ENCODE assay signal across 1 cellular context in the genomic region with DNA sequence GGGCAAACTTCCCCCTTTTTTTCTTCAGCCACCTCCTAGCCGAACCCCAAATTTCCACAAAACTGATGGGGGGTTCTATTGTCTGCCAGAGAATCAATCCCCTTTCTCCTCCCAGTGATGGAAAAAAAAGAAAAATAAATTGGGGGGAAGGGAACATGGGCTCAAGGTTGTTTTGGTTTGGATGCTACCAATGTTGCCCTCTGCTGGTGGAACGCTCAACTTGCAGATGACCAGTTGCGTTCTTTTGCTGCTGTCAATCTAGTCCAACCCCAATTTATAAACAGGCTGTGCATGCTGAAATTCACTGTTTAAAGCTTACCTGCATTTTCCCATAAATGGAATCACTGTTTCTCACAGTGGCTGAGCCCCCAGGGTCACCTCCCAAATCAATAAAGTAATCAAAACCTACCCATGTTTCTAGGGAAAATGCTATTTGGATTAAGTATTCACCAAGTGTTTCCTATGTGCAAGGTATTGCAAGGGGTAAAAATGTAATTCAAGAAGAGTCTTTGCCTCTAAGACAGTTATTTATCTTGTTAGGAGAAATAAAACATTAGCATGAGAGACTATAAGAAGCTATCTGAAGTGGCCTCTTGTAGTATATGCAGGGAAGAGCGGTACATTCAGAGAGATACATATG.
TF ChIP-seq lines count a peak whose summit lies in the region.

No MANE protein-coding gene starts in this region.

TF ChIP-seq in K562, 482 proteins besides CTCF, POLR2A, EP300 and RAD21 (continued from another document):
- TF ChIP-seq, protein P1, sequence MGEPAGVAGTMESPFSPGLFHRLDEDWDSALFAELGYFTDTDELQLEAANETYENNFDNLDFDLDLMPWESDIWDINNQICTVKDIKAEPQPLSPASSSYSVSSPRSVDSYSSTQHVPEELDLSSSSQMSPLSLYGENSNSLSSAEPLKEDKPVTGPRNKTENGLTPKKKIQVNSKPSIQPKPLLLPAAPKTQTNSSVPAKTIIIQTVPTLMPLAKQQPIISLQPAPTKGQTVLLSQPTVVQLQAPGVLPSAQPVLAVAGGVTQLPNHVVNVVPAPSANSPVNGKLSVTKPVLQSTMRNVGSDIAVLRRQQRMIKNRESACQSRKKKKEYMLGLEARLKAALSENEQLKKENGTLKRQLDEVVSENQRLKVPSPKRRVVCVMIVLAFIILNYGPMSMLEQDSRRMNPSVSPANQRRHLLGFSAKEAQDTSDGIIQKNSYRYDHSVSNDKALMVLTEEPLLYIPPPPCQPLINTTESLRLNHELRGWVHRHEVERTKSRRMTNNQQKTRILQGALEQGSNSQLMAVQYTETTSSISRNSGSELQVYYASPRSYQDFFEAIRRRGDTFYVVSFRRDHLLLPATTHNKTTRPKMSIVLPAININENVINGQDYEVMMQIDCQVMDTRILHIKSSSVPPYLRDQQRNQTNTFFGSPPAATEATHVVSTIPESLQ (CRISPR knock-in tag; IDR thresholded peaks at IDR 0.05) = no peak
- TF ChIP-seq NFRKB (IDR thresholded peaks at IDR 0.05; ENCODE audit: low read depth) (no peak), JUNB (CRISPR knock-in tag; conservative IDR thresholded peaks at IDR 0.05) (no peak), ETV1 (tag; conservative IDR thresholded peaks at IDR 0.05; ENCODE audit: low read depth) (no peak), DEAF1 (CRISPR knock-in tag; IDR thresholded peaks at IDR 0.05) (0 out of 2 replicates have a peak, but pooled peaks have one; percentile 8), ZNF76 (CRISPR knock-in tag; IDR thresholded peaks at IDR 0.05; ENCODE audit: borderline replicate concordance) (no peak)
TF ChIP-seq in K562: peak in this region for 8.
